ENCODE assay signal across 16 cellular contexts in the genomic region with DNA sequence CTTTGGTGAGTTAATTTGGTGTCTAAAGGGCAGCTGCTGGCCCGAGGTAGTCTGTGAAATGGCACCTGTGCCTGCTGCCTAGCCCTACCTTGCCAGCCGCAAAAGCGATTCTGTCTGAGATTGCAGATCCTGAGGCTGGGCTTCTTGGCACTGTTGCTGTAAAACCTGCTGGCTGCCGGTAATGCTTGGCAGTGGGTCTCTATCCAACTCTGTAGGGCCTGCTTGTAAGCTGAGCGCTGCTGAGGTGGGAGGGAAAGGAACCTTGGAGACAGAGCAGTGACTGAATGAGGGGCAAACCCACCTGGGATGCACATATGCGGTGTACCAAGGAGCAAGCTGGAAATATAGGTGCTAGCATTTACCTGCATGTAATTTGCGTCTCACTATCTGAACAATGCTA. TPM values are rescaled to one million over a fixed set of nuclear protein-coding genes. Genes with fewer than 3 reads are reported as not detected.
DNase-seq lines count a peak whose midpoint lies in the region; ATAC-seq and TF ChIP-seq lines count a peak whose summit lies in the region.
"Had no signal": no experiment of that assay in that cellular context is flagged by ENCODE, and none has a peak within 500 bp of the region (broad histone marks: within the 10 kb centered on the region; RNA-seq: fewer than 3 reads in every experiment).

No MANE protein-coding gene starts in this region.

- H3K27ac Mint-ChIP-seq in stimulated activated naive CD8-positive, alpha-beta T cell treated with anti-CD3 and anti-CD28 coated beads, Interleukin-15, Interleukin-2, amounts not matched to agents 100 ng/mL and 50 ng/mL, for 24 hours, result peak overlapping the region; percentile 99
- H3K27ac Mint-ChIP-seq in WTC11, result no peak overlapping the region

- no peak for TF ChIP-seq CTCF in WTC11 (IDR thresholded peaks at IDR 0.05)

- no peaks in the 10 kb centered on the region for H3K36me3 ChIP-seq in iPS-20b (ENCODE audit: insufficient read depth, low read depth, low read length)
- H3K36me3 ChIP-seq: gastroesophageal sphincter, thyroid gland had no signal

- no peaks in the 10 kb centered on the region; the same call in 1 of the 2 replicates for H3K27me3 ChIP-seq in iPS-20b (ENCODE audit: insufficient read depth, low read length)
- H3K27me3 ChIP-seq: left lung, thyroid gland had no signal

- POLR2A ChIA-PET in WTC11 (lab: Charles Lee), result interaction anchor here (0.6 kb wide), 1 partner anchor 30 kb away, joined by 3 read pairs; no protein-coding TSS in a partner anchor

- peaks cover 71% of the 10 kb centered on the region for H3K36me3 Mint-ChIP-seq in stimulated activated naive CD8-positive, alpha-beta T cell treated with anti-CD3 and anti-CD28 coated beads, Interleukin-15, Interleukin-2, amounts not matched to agents 100 ng/mL and 50 ng/mL, for 24 hours (ENCODE audit: low read depth)
- no peaks in the 10 kb centered on the region for H3K36me3 Mint-ChIP-seq in WTC11

- DNase-seq in stimulated activated naive CD8-positive, alpha-beta T cell treated with anti-CD3 and anti-CD28 coated beads, Interleukin-15, Interleukin-2, amounts not matched to agents 100 U/mL and 50 U/mL, for 24 hours, result no peak
- no peak for DNase-seq in WTC11 (ENCODE audit: low spot score)
- DNase-seq in NCI-H446 (lab: John Stamatoyannopoulos, UW), result no peak
- DNase-seq in mucosa of gallbladder (ENCODE audit: low spot score), result no peak
- DNase-seq in activated CD8-positive, alpha-beta memory T cell treated with anti-CD3 and anti-CD28 coated beads, Interleukin-2, amount 50 U/mL, for 48 hours, result no peak
- DNase-seq in stimulated activated CD8-positive, alpha-beta memory T cell treated with anti-CD3 and anti-CD28 coated beads, Interleukin-4, amount 100 ng/mL, for 48 hours, result no peak
- DNase-seq: activated gamma-delta T cell treated with Interleukin-2 at 50 U/mL for 16 hours, left lung, NCI-H2107, thyroid gland had no signal

- H3K9ac ChIP-seq in iPS-20b (ENCODE audit: low read depth, low read length), result no peak overlapping the region

- peak overlapping the region; percentile 28; the same call in 1 of the 2 replicates for H3K4me3 ChIP-seq in iPS-20b (ENCODE audit: low read length)
- H3K4me3 ChIP-seq: dorsolateral prefrontal cortex, gastroesophageal sphincter, thyroid gland had no signal

- H3K4me1 Mint-ChIP-seq in stimulated activated naive CD8-positive, alpha-beta T cell treated with anti-CD3 and anti-CD28 coated beads, Interleukin-15, Interleukin-2, amounts not matched to agents 100 ng/mL and 50 ng/mL, for 24 hours (ENCODE audit: low read depth), result peaks cover 99% of the 10 kb centered on the region
- H3K4me1 Mint-ChIP-seq in WTC11, result peaks cover 17% of the 10 kb centered on the region

- no peaks in the 10 kb centered on the region for H3K9me3 ChIP-seq in iPS-20b (ENCODE audit: insufficient read depth, low read depth, low read length)
- H3K9me3 ChIP-seq: gastroesophageal sphincter, left lung, thyroid gland had no signal

- H3K4me1 ChIP-seq in iPS-20b (ENCODE audit: insufficient read depth, low read length), result peaks cover 11% of the 10 kb centered on the region
- H3K4me1 ChIP-seq: gastroesophageal sphincter, thyroid gland had no signal

- H3K9me3 Mint-ChIP-seq in stimulated activated naive CD8-positive, alpha-beta T cell treated with anti-CD3 and anti-CD28 coated beads, Interleukin-15, Interleukin-2, amounts not matched to agents 100 ng/mL and 50 ng/mL, for 24 hours, result no peaks in the 10 kb centered on the region
- no peaks in the 10 kb centered on the region for H3K9me3 Mint-ChIP-seq in WTC11

- no peaks in the 10 kb centered on the region for H3K27me3 Mint-ChIP-seq in stimulated activated naive CD8-positive, alpha-beta T cell treated with anti-CD3 and anti-CD28 coated beads, Interleukin-15, Interleukin-2, amounts not matched to agents 100 ng/mL and 50 ng/mL, for 24 hours
- peaks cover 17% of the 10 kb centered on the region for H3K27me3 Mint-ChIP-seq in WTC11 (ENCODE audit: low read depth)

- CTCF ChIA-PET in WTC11 (lab: Charles Lee), result interaction anchor here (1.0 to 2.3 kb wide), 3 partner anchors 10 to 29 kb away, joined by 3 to 19 read pairs (median 3); no protein-coding TSS in a partner anchor

- H3K4me3 Mint-ChIP-seq in stimulated activated naive CD8-positive, alpha-beta T cell treated with anti-CD3 and anti-CD28 coated beads, Interleukin-15, Interleukin-2, amounts not matched to agents 100 ng/mL and 50 ng/mL, for 24 hours, result peak overlapping the region; percentile 93
- H3K4me3 Mint-ChIP-seq in WTC11, result no peak overlapping the region

- ATAC-seq in stimulated activated naive CD8-positive, alpha-beta T cell treated with anti-CD3 and anti-CD28 coated beads, Interleukin-15, Interleukin-2, amounts not matched to agents 100 U/mL and 50 U/mL, for 24 hours, result no peak
- ATAC-seq in WTC11, result peak; percentile 77
- ATAC-seq: left lung, Panc1 had no signal

- no peak overlapping the region for H3K27ac ChIP-seq in iPS-20b (ENCODE audit: low read length)
- H3K27ac ChIP-seq: gastroesophageal sphincter, thyroid gland had no signal

TF ChIP-seq in WTC11, 78 proteins besides CTCF, POLR2A, EP300 and RAD21:
- TF ChIP-seq, protein P1, sequence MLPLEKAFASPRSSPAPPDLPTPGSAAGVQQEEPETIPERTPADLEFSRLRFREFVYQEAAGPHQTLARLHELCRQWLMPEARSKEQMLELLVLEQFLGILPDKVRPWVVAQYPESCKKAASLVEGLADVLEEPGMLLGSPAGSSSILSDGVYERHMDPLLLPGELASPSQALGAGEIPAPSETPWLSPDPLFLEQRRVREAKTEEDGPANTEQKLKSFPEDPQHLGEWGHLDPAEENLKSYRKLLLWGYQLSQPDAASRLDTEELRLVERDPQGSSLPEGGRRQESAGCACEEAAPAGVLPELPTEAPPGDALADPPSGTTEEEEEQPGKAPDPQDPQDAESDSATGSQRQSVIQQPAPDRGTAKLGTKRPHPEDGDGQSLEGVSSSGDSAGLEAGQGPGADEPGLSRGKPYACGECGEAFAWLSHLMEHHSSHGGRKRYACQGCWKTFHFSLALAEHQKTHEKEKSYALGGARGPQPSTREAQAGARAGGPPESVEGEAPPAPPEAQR (CRISPR knock-in tag; IDR thresholded peaks at IDR 0.05), result no peak
- TF ChIP-seq, protein P2, sequence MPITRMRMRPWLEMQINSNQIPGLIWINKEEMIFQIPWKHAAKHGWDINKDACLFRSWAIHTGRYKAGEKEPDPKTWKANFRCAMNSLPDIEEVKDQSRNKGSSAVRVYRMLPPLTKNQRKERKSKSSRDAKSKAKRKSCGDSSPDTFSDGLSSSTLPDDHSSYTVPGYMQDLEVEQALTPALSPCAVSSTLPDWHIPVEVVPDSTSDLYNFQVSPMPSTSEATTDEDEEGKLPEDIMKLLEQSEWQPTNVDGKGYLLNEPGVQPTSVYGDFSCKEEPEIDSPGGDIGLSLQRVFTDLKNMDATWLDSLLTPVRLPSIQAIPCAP (CRISPR knock-in tag; IDR thresholded peaks at IDR 0.05), result no peak
- TF ChIP-seq SMAD4 (CRISPR knock-in tag; IDR thresholded peaks at IDR 0.05) (no peak), MXD4 (CRISPR knock-in tag; IDR thresholded peaks at IDR 0.05; ENCODE audit: borderline replicate concordance) (no peak), TCF7 (CRISPR knock-in tag; IDR thresholded peaks at IDR 0.05; ENCODE audit: low read depth) (no peak), ESRRA (CRISPR knock-in tag; IDR thresholded peaks at IDR 0.05; ENCODE audit: borderline replicate concordance) (no peak), ZNF219 (CRISPR knock-in tag; IDR thresholded peaks at IDR 0.05; ENCODE audit: borderline replicate concordance) (no peak), PRRX2 (CRISPR knock-in tag; IDR thresholded peaks at IDR 0.05) (no peak), SOX15 (CRISPR knock-in tag; IDR thresholded peaks at IDR 0.05) (no peak), ETV6 (CRISPR knock-in tag; IDR thresholded peaks at IDR 0.05) (no peak)
- TF ChIP-seq, protein P3, sequence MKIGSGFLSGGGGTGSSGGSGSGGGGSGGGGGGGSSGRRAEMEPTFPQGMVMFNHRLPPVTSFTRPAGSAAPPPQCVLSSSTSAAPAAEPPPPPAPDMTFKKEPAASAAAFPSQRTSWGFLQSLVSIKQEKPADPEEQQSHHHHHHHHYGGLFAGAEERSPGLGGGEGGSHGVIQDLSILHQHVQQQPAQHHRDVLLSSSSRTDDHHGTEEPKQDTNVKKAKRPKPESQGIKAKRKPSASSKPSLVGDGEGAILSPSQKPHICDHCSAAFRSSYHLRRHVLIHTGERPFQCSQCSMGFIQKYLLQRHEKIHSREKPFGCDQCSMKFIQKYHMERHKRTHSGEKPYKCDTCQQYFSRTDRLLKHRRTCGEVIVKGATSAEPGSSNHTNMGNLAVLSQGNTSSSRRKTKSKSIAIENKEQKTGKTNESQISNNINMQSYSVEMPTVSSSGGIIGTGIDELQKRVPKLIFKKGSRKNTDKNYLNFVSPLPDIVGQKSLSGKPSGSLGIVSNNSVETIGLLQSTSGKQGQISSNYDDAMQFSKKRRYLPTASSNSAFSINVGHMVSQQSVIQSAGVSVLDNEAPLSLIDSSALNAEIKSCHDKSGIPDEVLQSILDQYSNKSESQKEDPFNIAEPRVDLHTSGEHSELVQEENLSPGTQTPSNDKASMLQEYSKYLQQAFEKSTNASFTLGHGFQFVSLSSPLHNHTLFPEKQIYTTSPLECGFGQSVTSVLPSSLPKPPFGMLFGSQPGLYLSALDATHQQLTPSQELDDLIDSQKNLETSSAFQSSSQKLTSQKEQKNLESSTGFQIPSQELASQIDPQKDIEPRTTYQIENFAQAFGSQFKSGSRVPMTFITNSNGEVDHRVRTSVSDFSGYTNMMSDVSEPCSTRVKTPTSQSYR (CRISPR knock-in tag; IDR thresholded peaks at IDR 0.05), result no peak

RNA-seq across cellular contexts. Expression of a gene that starts 11.7 kb away (rescaled TPM):
- total RNA-seq in WTC11 (2021) (2.7 to 3.7 TPM (median 3.2 TPM) in 3 replicates), mucosa of gallbladder (43.4 TPM)

RNA-seq across cellular contexts. Expression of a gene that starts 41.5 kb away (rescaled TPM):
- total RNA-seq in WTC11 (2021), result 0.11 TPM in 1 of 3 replicates, not detected in the others
- total RNA-seq in mucosa of gallbladder, result 0.69 TPM
- total RNA-seq: gastroesophageal sphincter, pulmonary artery endothelial cell had no signal
